Comparison of ENCODE assay signal across 28 cellular contexts in genomic region chr6:90658497-90658896, GRCh38.
"Had no signal": no experiment of that assay in that cellular context is flagged by ENCODE, and none has a peak within 500 bp of the region (broad histone marks: within the 10 kb centered on the region; RNA-seq: fewer than 3 reads in every experiment).

No MANE protein-coding gene starts in this region.

- H3K9me3 Mint-ChIP-seq: activated CD4-positive, alpha-beta T cell treated with anti-CD3 and anti-CD28 coated beads, Interleukin-2, amount 10 ng/mL, durations not matched to agents 24 days and 14 days; activated T-helper 1 cell treated with anti-CD3 and anti-CD28 coated beads, Interleukin-12 subunit alpha, Interleukin-12 subunit beta, Interleukin-2, Interleukin-4 antibody, amounts not matched to agents 30 ng/mL and 10 ng/mL and 1 ng/mL, durations not matched to agents 14 hours and 24 hours and 36 hours; central memory CD8-positive, alpha-beta T cell; dendritic cell treated with granulocyte-macrophage colony-stimulating factor and Interleukin-4, amounts not matched to agents 40 ng/mL and 50 ng/mL, for 4 days had no signal

- DNase-seq: activated CD4-positive, alpha-beta memory T cell treated with anti-CD3 and anti-CD28 coated beads for 36 hours; activated CD4-positive, alpha-beta T cell treated with anti-CD3 and anti-CD28 coated beads for 36 hours; activated CD4-positive, alpha-beta T cell treated with anti-CD3 and anti-CD28 coated beads, Interleukin-2, amount 10 ng/mL, durations not matched to agents 24 days and 14 days; activated CD4-positive, CD25-positive, alpha-beta regulatory T cell; activated CD4-positive, CD25-positive, alpha-beta regulatory T cell treated with anti-CD3 and anti-CD28 coated beads, Interleukin-2, amount 50 U/mL, for 72 hours; activated CD8-positive, alpha-beta memory T cell treated with anti-CD3 and anti-CD28 coated beads, Interleukin-2, amount 10 ng/mL, durations not matched to agents 7 days and 5 days; activated CD8-positive, alpha-beta memory T cell treated with anti-CD3 and anti-CD28 coated beads, Interleukin-2, amount 50 U/mL, for 4 hours; activated CD8-positive, alpha-beta T cell treated with anti-CD3 and anti-CD28 coated beads, Interleukin-2, amount 10 ng/mL, durations not matched to agents 7 days and 5 days; activated gamma-delta T cell; activated naive CD4-positive, alpha-beta T cell; activated naive CD4-positive, alpha-beta T cell treated with anti-CD3 and anti-CD28 coated beads, Interleukin-2, amount 50 U/mL, for 16 hours; activated T-cell treated with anti-CD3 and anti-CD28 coated beads, Interleukin-2, amount 50 U/mL, for 1 hour; activated T-cell treated with anti-CD3 and anti-CD28 coated beads, Interleukin-2, amount 50 U/mL, for 48 hours; amniotic stem cell; anterior cingulate cortex; brain microvascular endothelial cell; dorsolateral prefrontal cortex; effector memory CD4-positive, alpha-beta T cell; endodermal cell; foreskin fibroblast; head of caudate nucleus; T-helper 2 cell had no signal

- H3K36me3 ChIP-seq: brain microvascular endothelial cell had no signal

- H3K27ac ChIP-seq: brain microvascular endothelial cell, coronary artery, dorsolateral prefrontal cortex had no signal

- H3K27me3 Mint-ChIP-seq: dendritic cell treated with granulocyte-macrophage colony-stimulating factor and Interleukin-4, amounts not matched to agents 40 ng/mL and 50 ng/mL, for 4 days had no signal

- H3K27ac Mint-ChIP-seq: activated CD4-positive, alpha-beta memory T cell treated with anti-CD3 and anti-CD28 coated beads for 36 hours; activated CD4-positive, alpha-beta T cell treated with anti-CD3 and anti-CD28 coated beads for 36 hours; activated CD4-positive, alpha-beta T cell treated with anti-CD3 and anti-CD28 coated beads, Interleukin-2, amount 10 ng/mL, durations not matched to agents 24 days and 14 days; activated CD8-positive, alpha-beta memory T cell treated with anti-CD3 and anti-CD28 coated beads, Interleukin-2, amount 10 ng/mL, durations not matched to agents 7 days and 5 days; activated CD8-positive, alpha-beta T cell treated with anti-CD3 and anti-CD28 coated beads, Interleukin-2, amount 10 ng/mL, durations not matched to agents 7 days and 5 days; activated naive CD8-positive, alpha-beta T cell; activated T-helper 1 cell treated with anti-CD3 and anti-CD28 coated beads, Interleukin-12 subunit alpha, Interleukin-12 subunit beta, Interleukin-2, Interleukin-4 antibody, amounts not matched to agents 30 ng/mL and 10 ng/mL and 1 ng/mL, durations not matched to agents 14 hours and 24 hours and 36 hours; dendritic cell treated with granulocyte-macrophage colony-stimulating factor and Interleukin-4, amounts not matched to agents 40 ng/mL and 50 ng/mL, for 4 days; endodermal cell had no signal

- H3K4me3 Mint-ChIP-seq: activated CD4-positive, alpha-beta memory T cell treated with anti-CD3 and anti-CD28 coated beads for 36 hours; activated CD4-positive, alpha-beta T cell treated with anti-CD3 and anti-CD28 coated beads for 36 hours; activated CD4-positive, alpha-beta T cell treated with anti-CD3 and anti-CD28 coated beads, Interleukin-2, amount 10 ng/mL, durations not matched to agents 24 days and 14 days; activated CD8-positive, alpha-beta memory T cell treated with anti-CD3 and anti-CD28 coated beads, Interleukin-2, amount 10 ng/mL, durations not matched to agents 7 days and 5 days; activated CD8-positive, alpha-beta T cell treated with anti-CD3 and anti-CD28 coated beads, Interleukin-2, amount 10 ng/mL, durations not matched to agents 7 days and 5 days; activated naive CD8-positive, alpha-beta T cell; activated T-helper 1 cell treated with anti-CD3 and anti-CD28 coated beads, Interleukin-12 subunit alpha, Interleukin-12 subunit beta, Interleukin-2, Interleukin-4 antibody, amounts not matched to agents 30 ng/mL and 10 ng/mL and 1 ng/mL, durations not matched to agents 14 hours and 24 hours and 36 hours; central memory CD8-positive, alpha-beta T cell; dendritic cell treated with granulocyte-macrophage colony-stimulating factor and Interleukin-4, amounts not matched to agents 40 ng/mL and 50 ng/mL, for 4 days; endodermal cell had no signal

- H3K4me1 Mint-ChIP-seq: activated CD4-positive, alpha-beta T cell treated with anti-CD3 and anti-CD28 coated beads for 36 hours; activated CD4-positive, alpha-beta T cell treated with anti-CD3 and anti-CD28 coated beads, Interleukin-2, amount 10 ng/mL, durations not matched to agents 24 days and 14 days; activated CD8-positive, alpha-beta memory T cell treated with anti-CD3 and anti-CD28 coated beads, Interleukin-2, amount 10 ng/mL, durations not matched to agents 7 days and 5 days; central memory CD8-positive, alpha-beta T cell had no signal

- H3K27me3 ChIP-seq: brain microvascular endothelial cell had no signal

- ATAC-seq: activated CD4-positive, alpha-beta T cell treated with anti-CD3 and anti-CD28 coated beads for 36 hours; activated CD8-positive, alpha-beta memory T cell treated with anti-CD3 and anti-CD28 coated beads, Interleukin-2, amount 10 ng/mL, durations not matched to agents 7 days and 5 days; activated CD8-positive, alpha-beta T cell treated with anti-CD3 and anti-CD28 coated beads, Interleukin-2, amount 10 ng/mL, durations not matched to agents 7 days and 5 days; esophagus mucosa had no signal

- H3K4me3 ChIP-seq: coronary artery, dorsolateral prefrontal cortex had no signal

- H3K36me3 Mint-ChIP-seq: activated CD4-positive, alpha-beta memory T cell treated with anti-CD3 and anti-CD28 coated beads for 36 hours; activated CD8-positive, alpha-beta memory T cell treated with anti-CD3 and anti-CD28 coated beads, Interleukin-2, amount 10 ng/mL, durations not matched to agents 7 days and 5 days had no signal
